18 cellular contexts compared by ENCODE assay signal in genomic region chr17:19717411-19717908, GRCh38. TPM values are rescaled to one million over a fixed set of nuclear protein-coding genes. Genes with fewer than 3 reads are reported as not detected.
"Had no signal": no experiment of that assay in that cellular context is flagged by ENCODE, and none has a peak within 500 bp of the region (broad histone marks: within the 10 kb centered on the region; RNA-seq: fewer than 3 reads in every experiment).

No MANE protein-coding gene starts in this region.

- ATAC-seq: sciatic nerve; stimulated activated memory B cell treated with anti-CD40 and anti-IgM and Interleukin-4, amounts not matched to agents 10 μg/mL and 1 μg/mL and 100 μg/mL, for 72 hours had no signal

- DNase-seq: activated CD4-positive, alpha-beta memory T cell treated with anti-CD3 and anti-CD28 coated beads for 36 hours; activated CD4-positive, alpha-beta T cell treated with anti-CD3 and anti-CD28 coated beads for 48 hours; activated effector memory CD4-positive, alpha-beta T cell treated with anti-CD3 and anti-CD28 coated beads, Interleukin-2, amount 50 U/mL, for 16 hours; activated naive CD4-positive, alpha-beta T cell treated with anti-CD3 and anti-CD28 coated beads, Interleukin-2, amount 10 ng/mL, durations not matched to agents 7 days and 5 days; gastrocnemius medialis; left cardiac atrium; stimulated activated CD4-positive, alpha-beta T cell treated with anti-CD3 and anti-CD28 coated beads, Interleukin-15, amount 100 ng/mL, for 24 hours; T-helper 2 cell; upper lobe of left lung had no signal

- H3K27me3 ChIP-seq: gastrocnemius medialis, upper lobe of left lung had no signal

- H3K27ac ChIP-seq: thoracic aorta, upper lobe of left lung had no signal

- FAIRE-seq: endometrium, islet of Langerhans had no signal

- H3K4me2 ChIP-seq: smooth muscle cell had no signal

- H3K9me3 ChIP-seq: gastrocnemius medialis, thoracic aorta, upper lobe of left lung had no signal

- H3K36me3 ChIP-seq: gastrocnemius medialis, thoracic aorta, upper lobe of left lung had no signal

- H3K4me3 ChIP-seq: gastrocnemius medialis, smooth muscle cell, thoracic aorta, upper lobe of left lung had no signal

RNA-seq across cellular contexts. Expression of gene SLC47A2, which starts 1.1 kb away (rescaled TPM):
- total RNA-seq: activated CD4-positive, alpha-beta memory T cell treated with anti-CD3 and anti-CD28 coated beads for 36 hours; left cardiac atrium; liver; natural killer cell treated with Interleukin-12 subunit alpha and Interleukin-12 subunit beta and Interleukin-15 and Interleukin-18, amount 100 ng/mL, for 72 hours; sciatic nerve; smooth muscle cell; thoracic aorta had no signal
- polyA plus RNA-seq: smooth muscle cell had no signal

RNA-seq across cellular contexts. Expression of gene ALDH3A1, which starts 30.6 kb away (rescaled TPM):
- total RNA-seq: cerebellum; natural killer cell treated with Interleukin-12 subunit alpha and Interleukin-12 subunit beta and Interleukin-15 and Interleukin-18, amount 100 ng/mL, for 72 hours had no signal
- polyA plus RNA-seq: smooth muscle cell had no signal
